ENCODE assay signal across 3 cellular contexts in genomic region chr10:26490368-26490767, GRCh38. TPM values are rescaled to one million over a fixed set of nuclear protein-coding genes. Genes with fewer than 3 reads are reported as not detected.
"Had no signal": no experiment of that assay in that cellular context is flagged by ENCODE, and none has a peak within 500 bp of the region (broad histone marks: within the 10 kb centered on the region; RNA-seq: fewer than 3 reads in every experiment).

No MANE protein-coding gene starts in this region.

RNA-seq across cellular contexts. Expression of gene APBB1IP, which starts 52.2 kb away (rescaled TPM):
- total RNA-seq: ascending aorta, bronchial epithelial cell, cardiac muscle cell had no signal
- polyA plus RNA-seq: cardiac muscle cell had no signal
